In genomic region chr14:19900999-19901398, GRCh38 we compare ENCODE assay signal across 21 cellular contexts. TPM values are rescaled to one million over a fixed set of nuclear protein-coding genes. Genes with fewer than 3 reads are reported as not detected.
DNase-seq lines count a peak whose midpoint lies in the region; ATAC-seq, FAIRE-seq and TF ChIP-seq lines count a peak whose summit lies in the region.
"Had no signal": no experiment of that assay in that cellular context is flagged by ENCODE, and none has a peak within 500 bp of the region (broad histone marks: within the 10 kb centered on the region; RNA-seq: fewer than 3 reads in every experiment).

No MANE protein-coding gene starts in this region.

- H3K4me1 ChIP-seq in mucosa of descending colon (ENCODE audit: low read depth) = no peaks in the 10 kb centered on the region
- no peaks in the 10 kb centered on the region for H3K4me1 ChIP-seq in upper lobe of left lung

- TF ChIP-seq POLR2A in upper lobe of left lung (IDR thresholded peaks at IDR 0.05) = no peak

- H3K27me3 ChIP-seq in bronchial epithelial cell (ENCODE audit: control insufficient read depth, insufficient read depth, low read length) (no peaks in the 10 kb centered on the region), upper lobe of left lung (no peaks in the 10 kb centered on the region)

- peak; percentile 86 for FAIRE-seq in bronchial epithelial cell (lab: Jason Lieb, UNC)
- FAIRE-seq: GM12892, GM19239, H1 had no signal

- H3K36me3 ChIP-seq in bronchial epithelial cell (ENCODE audit: control insufficient read depth, insufficient read depth, low read length) (no peaks in the 10 kb centered on the region), mucosa of descending colon (ENCODE audit: low read depth) (no peaks in the 10 kb centered on the region), upper lobe of left lung (no peaks in the 10 kb centered on the region)

- H3K9me3 ChIP-seq in mucosa of descending colon (peaks cover 72% of the 10 kb centered on the region), upper lobe of left lung (peaks cover 0 to 15% (median 5%) of the 10 kb centered on the region in 4 donors)

- DNase-seq in bronchial epithelial cell (ENCODE audit: low read depth) (no peak), mucosa of descending colon (no peak), upper lobe of left lung (no peak), DMS114 treated with DMSO at 0.1 percent for 48 hours (lab: John Stamatoyannopoulos, UW; ENCODE audit: unreplicated experiment) (no peak), dermis blood vessel endothelial cell (no peak)
- DNase-seq in activated CD4-positive, CD25-positive, alpha-beta regulatory T cell (lab: John Stamatoyannopoulos, UW) = no peak
- DNase-seq: C1 segment of cervical spinal cord; Calu3; CD4-positive, alpha-beta memory T cell; COR-L47; DMS153; DND-41; GM23248; H9; HFFc6 had no signal

- H3K4me3 ChIP-seq in bronchial epithelial cell (ENCODE audit: low read depth, low read length) = no peak overlapping the region
- H3K4me3 ChIP-seq in mucosa of descending colon = no peak overlapping the region
- H3K4me3 ChIP-seq in upper lobe of left lung = no peak overlapping the region
- H3K4me3 ChIP-seq: GM23248 had no signal

- no peak overlapping the region for H3K27ac ChIP-seq in upper lobe of left lung
- H3K27ac ChIP-seq: GM23248 had no signal

- WGBS in upper lobe of left lung, 2 donors = 48 to 63% methylated on average over 3 of the region's 3 CpGs

- no peak for TF ChIP-seq CTCF in bronchial epithelial cell (IDR thresholded peaks at IDR 0.05; ENCODE audit: insufficient read depth, low read length, severe bottlenecking)
- TF ChIP-seq CTCF in mucosa of descending colon (IDR thresholded peaks at IDR 0.05) = no peak
- no peak for TF ChIP-seq CTCF in upper lobe of left lung (IDR thresholded peaks at IDR 0.05)

- peak; percentile 21 for ATAC-seq in mucosa of descending colon
- ATAC-seq in upper lobe of left lung (ENCODE audit: low FRiP score in 2 of 2) = peak; percentile 4 to 8
- ATAC-seq: HCT116 had no signal

- intact Hi-C loops in mucosa of descending colon (cut with DNase I, micrococcal nuclease) = no loop called here

- no peak for TF ChIP-seq EP300 in upper lobe of left lung (IDR thresholded peaks at IDR 0.05)

RNA-seq across cellular contexts. Expression of gene OR4K5, which starts 19.4 kb away (rescaled TPM):
- total RNA-seq in bronchial epithelial cell (not detected in 2 replicates), mucosa of descending colon (not detected), upper lobe of left lung (not detected), dermis blood vessel endothelial cell (not detected in 2 replicates)
- total RNA-seq: A172; A673; Calu3; CD4-positive, alpha-beta memory T cell; GM23248; H1; H9; HFFc6 had no signal

RNA-seq across cellular contexts. Expression of gene OR4K2, which starts 26.1 kb away (rescaled TPM):
- not detected in 2 replicates for total RNA-seq in bronchial epithelial cell
- not detected for total RNA-seq in mucosa of descending colon
- not detected for total RNA-seq in upper lobe of left lung
- not detected in 2 replicates for total RNA-seq in dermis blood vessel endothelial cell
- total RNA-seq: A172; A673; Calu3; CD4-positive, alpha-beta memory T cell; GM23248; H1; H9; HFFc6 had no signal

RNA-seq across cellular contexts. Expression of gene OR4K1, which starts 29.7 kb away (rescaled TPM):
- total RNA-seq in bronchial epithelial cell = not detected in 2 replicates
- not detected for total RNA-seq in mucosa of descending colon
- total RNA-seq in upper lobe of left lung = not detected
- not detected in 2 replicates for total RNA-seq in dermis blood vessel endothelial cell
- total RNA-seq: A172; A673; Calu3; CD4-positive, alpha-beta memory T cell; GM23248; H1; H9; HFFc6 had no signal
